In the genomic region with DNA sequence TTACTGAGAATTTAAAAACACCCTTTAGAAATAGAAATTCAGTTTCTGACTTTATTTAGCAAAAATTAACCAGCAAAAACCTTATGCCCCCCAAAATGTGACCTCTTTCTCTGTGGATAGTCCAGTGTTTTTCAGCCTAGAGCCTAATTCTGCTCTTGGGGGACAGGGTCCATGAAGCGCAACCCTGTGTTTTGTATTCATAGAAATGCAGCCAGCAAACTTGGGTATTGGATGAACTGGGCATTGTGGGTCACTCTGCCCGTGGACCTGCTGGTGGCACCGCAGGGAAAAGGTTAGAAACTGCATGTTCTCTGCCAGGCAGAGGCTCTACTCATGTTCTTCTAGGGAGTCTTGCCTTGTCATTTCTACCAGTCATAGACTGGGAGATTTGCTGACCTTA, we compare ENCODE assay signal across 25 cellular contexts.
"Had no signal": no experiment of that assay in that cellular context is flagged by ENCODE, and none has a peak within 500 bp of the region (broad histone marks: within the 10 kb centered on the region; RNA-seq: fewer than 3 reads in every experiment).

No MANE protein-coding gene starts in this region.

- H3K27me3 ChIP-seq: ascending aorta, cardiac muscle cell, SJSA1 had no signal

- H3K36me3 Mint-ChIP-seq: activated naive CD8-positive, alpha-beta T cell treated with anti-CD3 and anti-CD28 coated beads, Interleukin-2, amount 10 ng/mL, durations not matched to agents 7 days and 5 days had no signal

- H3K27me3 Mint-ChIP-seq: activated CD8-positive, alpha-beta T cell treated with anti-CD3 and anti-CD28 coated beads for 36 hours; activated naive CD8-positive, alpha-beta T cell treated with anti-CD3 and anti-CD28 coated beads, Interleukin-2, amount 10 ng/mL, durations not matched to agents 7 days and 5 days; activated T-helper 17 cell treated with anti-CD3 and anti-CD28 coated beads, Interleukin-2, amount 50 U/mL, for 72 hours; central memory CD8-positive, alpha-beta T cell had no signal

- H3K4me1 Mint-ChIP-seq: activated naive CD8-positive, alpha-beta T cell treated with anti-CD3 and anti-CD28 coated beads, Interleukin-2, amount 10 ng/mL, durations not matched to agents 7 days and 5 days; activated T-helper 17 cell treated with anti-CD3 and anti-CD28 coated beads, Interleukin-2, amount 50 U/mL, for 72 hours; central memory CD8-positive, alpha-beta T cell had no signal

- H3K4me3 Mint-ChIP-seq: activated CD8-positive, alpha-beta T cell treated with anti-CD3 and anti-CD28 coated beads for 36 hours; activated naive CD8-positive, alpha-beta T cell treated with anti-CD3 and anti-CD28 coated beads, Interleukin-2, amount 10 ng/mL, durations not matched to agents 7 days and 5 days; activated T-cell treated with anti-CD3 and anti-CD28 coated beads, Interleukin-2, amount 50 U/mL, for 72 hours; activated T-helper 17 cell treated with anti-CD3 and anti-CD28 coated beads, Interleukin-2, amount 50 U/mL, for 72 hours; central memory CD8-positive, alpha-beta T cell had no signal

- DNase-seq: activated CD4-positive, alpha-beta T cell treated with anti-CD3 and anti-CD28 coated beads for 1 hour; activated CD4-positive, alpha-beta T cell treated with anti-CD3 and anti-CD28 coated beads for 48 hours; activated CD4-positive, alpha-beta T cell treated with anti-CD3 and anti-CD28 coated beads, Interleukin-2, amount 50 U/mL, for 4 hours; activated CD4-positive, CD25-positive, alpha-beta regulatory T cell; activated CD8-positive, alpha-beta T cell treated with anti-CD3 and anti-CD28 coated beads for 36 hours; activated effector memory CD4-positive, alpha-beta T cell treated with anti-CD3 and anti-CD28 coated beads, Interleukin-2, amount 50 U/mL, for 16 hours; activated naive CD4-positive, alpha-beta T cell; activated naive CD4-positive, alpha-beta T cell treated with anti-CD3 and anti-CD28 coated beads, Interleukin-2, amount 50 U/mL, for 16 hours; activated naive CD8-positive, alpha-beta T cell treated with anti-CD3 and anti-CD28 coated beads, Interleukin-2, amount 10 ng/mL, durations not matched to agents 7 days and 5 days; activated T-cell treated with anti-CD3 and anti-CD28 coated beads, Interleukin-2, amount 50 U/mL, for 1 hour; activated T-cell treated with anti-CD3 and anti-CD28 coated beads, Interleukin-2, amount 50 U/mL, for 72 hours; amygdala; NCI-H1930; SHP77 treated with DMSO at 0.1 percent for 48 hours; SW 1271; T-helper 1 cell; T-helper 2 cell; T-helper 9 cell; WERI-Rb-1 had no signal

- H3K36me3 ChIP-seq: ascending aorta, cardiac muscle cell, SJSA1, WERI-Rb-1 had no signal

- H3K4me3 ChIP-seq: ascending aorta, cardiac muscle cell, K562, SJSA1 had no signal

- H3K9me3 Mint-ChIP-seq: activated naive CD8-positive, alpha-beta T cell treated with anti-CD3 and anti-CD28 coated beads, Interleukin-2, amount 10 ng/mL, durations not matched to agents 7 days and 5 days had no signal

- H3K9me3 ChIP-seq: ascending aorta had no signal

- H3K27ac Mint-ChIP-seq: activated CD8-positive, alpha-beta T cell treated with anti-CD3 and anti-CD28 coated beads for 36 hours; activated naive CD8-positive, alpha-beta T cell treated with anti-CD3 and anti-CD28 coated beads, Interleukin-2, amount 10 ng/mL, durations not matched to agents 7 days and 5 days; activated T-cell treated with anti-CD3 and anti-CD28 coated beads, Interleukin-2, amount 50 U/mL, for 72 hours; activated T-helper 17 cell treated with anti-CD3 and anti-CD28 coated beads, Interleukin-2, amount 50 U/mL, for 72 hours had no signal

- H3K4me1 ChIP-seq: ascending aorta, SJSA1 had no signal

- H3K27ac ChIP-seq: ascending aorta, cardiac muscle cell, SJSA1, WERI-Rb-1 had no signal
